ENCODE assay signal across 1 cellular context in the genomic region with DNA sequence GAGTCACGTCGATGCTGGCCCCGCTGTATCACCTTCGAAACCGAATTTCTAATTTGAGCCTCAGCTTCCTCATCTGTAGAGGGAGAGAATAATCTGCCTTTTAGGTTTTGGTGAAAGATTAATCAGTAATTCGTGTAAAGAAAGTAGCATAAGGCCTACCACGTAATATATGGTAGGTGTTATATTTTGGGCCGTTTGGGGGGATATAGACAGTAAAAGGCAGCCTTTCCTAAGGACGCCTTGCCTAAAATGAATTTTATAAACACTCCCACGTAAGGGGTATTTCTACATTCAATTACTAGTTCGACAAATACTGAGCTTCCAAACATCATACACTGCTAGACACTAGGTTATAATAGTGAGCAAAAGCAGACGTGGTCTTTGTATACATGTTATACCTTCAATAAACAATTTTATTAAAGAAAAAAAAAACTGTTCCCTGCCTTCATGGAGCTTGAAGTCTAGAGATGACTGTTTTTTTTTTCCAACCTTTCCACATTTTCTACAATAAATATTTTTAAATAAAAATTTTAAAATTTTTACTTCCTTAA.
TF ChIP-seq lines count a peak whose summit lies in the region.

No MANE protein-coding gene starts in this region.

TF ChIP-seq in HepG2, 621 proteins besides CTCF, POLR2A, EP300 and RAD21:
- no peak for TF ChIP-seq AHR (CRISPR knock-in tag; IDR thresholded peaks at IDR 0.05)
- peak; percentile 28; the same call in 1 of the 2 replicates for TF ChIP-seq NFIC (IDR thresholded peaks at IDR 0.05; ENCODE audit: low read length)
- no peak for TF ChIP-seq ZNF644 (CRISPR knock-in tag; IDR thresholded peaks at IDR 0.05; ENCODE audit: low read depth)
- peak; percentile 12; the same call in 1 of the 2 replicates for TF ChIP-seq ZFP90 (CRISPR knock-in tag; IDR thresholded peaks at IDR 0.05; ENCODE audit: borderline replicate concordance)
- no peak for TF ChIP-seq ZC3H4 (CRISPR knock-in tag; IDR thresholded peaks at IDR 0.05; ENCODE audit: borderline replicate concordance)
- TF ChIP-seq PHF8 (CRISPR knock-in tag; IDR thresholded peaks at IDR 0.05) = no peak
- TF ChIP-seq ZNF20 (CRISPR knock-in tag; IDR thresholded peaks at IDR 0.05) = 0 out of 2 replicates have a peak, but pooled peaks have one; percentile 4
- no peak for TF ChIP-seq XRCC5 (optimal IDR thresholded peaks at IDR 0.05; ENCODE audit: low read length)
- no peak for TF ChIP-seq TFDP1 (CRISPR knock-in tag; IDR thresholded peaks at IDR 0.05; ENCODE audit: borderline replicate concordance)
- 0 out of 2 replicates have a peak, but pooled peaks have one; percentile 9 for TF ChIP-seq ZNF775 (CRISPR knock-in tag; IDR thresholded peaks at IDR 0.05; ENCODE audit: borderline replicate concordance)
- 0 out of 2 replicates have a peak, but pooled peaks have one; percentile 2 for TF ChIP-seq ZNF709 (CRISPR knock-in tag; IDR thresholded peaks at IDR 0.05)
- no peak for TF ChIP-seq MAF1 (CRISPR knock-in tag; IDR thresholded peaks at IDR 0.05; ENCODE audit: borderline replicate concordance)
- TF ChIP-seq KDM5A (IDR thresholded peaks at IDR 0.05; ENCODE audit: borderline replicate concordance, low read length) = peak; percentile 15; the same call in 1 of the 2 replicates
- TF ChIP-seq ZSCAN9 (CRISPR knock-in tag; IDR thresholded peaks at IDR 0.05; ENCODE audit: borderline replicate concordance) = no peak
- TF ChIP-seq, protein P1, sequence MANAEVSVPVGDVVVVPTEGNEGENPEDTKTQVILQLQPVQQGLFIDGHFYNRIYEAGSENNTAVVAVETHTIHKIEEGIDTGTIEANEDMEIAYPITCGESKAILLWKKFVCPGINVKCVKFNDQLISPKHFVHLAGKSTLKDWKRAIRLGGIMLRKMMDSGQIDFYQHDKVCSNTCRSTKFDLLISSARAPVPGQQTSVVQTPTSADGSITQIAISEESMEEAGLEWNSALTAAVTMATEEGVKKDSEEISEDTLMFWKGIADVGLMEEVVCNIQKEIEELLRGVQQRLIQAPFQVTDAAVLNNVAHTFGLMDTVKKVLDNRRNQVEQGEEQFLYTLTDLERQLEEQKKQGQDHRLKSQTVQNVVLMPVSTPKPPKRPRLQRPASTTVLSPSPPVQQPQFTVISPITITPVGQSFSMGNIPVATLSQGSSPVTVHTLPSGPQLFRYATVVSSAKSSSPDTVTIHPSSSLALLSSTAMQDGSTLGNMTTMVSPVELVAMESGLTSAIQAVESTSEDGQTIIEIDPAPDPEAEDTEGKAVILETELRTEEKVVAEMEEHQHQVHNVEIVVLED (CRISPR knock-in tag; IDR thresholded peaks at IDR 0.05; ENCODE audit: borderline replicate concordance) = 0 out of 2 replicates have a peak, but pooled peaks have one; percentile 8
- 0 out of 2 replicates have a peak, but pooled peaks have one; percentile 69 for TF ChIP-seq ZNF513 (CRISPR knock-in tag; conservative IDR thresholded peaks at IDR 0.05)
- 0 out of 2 replicates have a peak, but pooled peaks have one; percentile 9 for TF ChIP-seq TP53 (CRISPR knock-in tag; conservative IDR thresholded peaks at IDR 0.05)
- TF ChIP-seq ZNF777 (CRISPR knock-in tag; IDR thresholded peaks at IDR 0.05) = no peak
